Comparison of ENCODE assay signal across 18 cellular contexts in the genomic region with DNA sequence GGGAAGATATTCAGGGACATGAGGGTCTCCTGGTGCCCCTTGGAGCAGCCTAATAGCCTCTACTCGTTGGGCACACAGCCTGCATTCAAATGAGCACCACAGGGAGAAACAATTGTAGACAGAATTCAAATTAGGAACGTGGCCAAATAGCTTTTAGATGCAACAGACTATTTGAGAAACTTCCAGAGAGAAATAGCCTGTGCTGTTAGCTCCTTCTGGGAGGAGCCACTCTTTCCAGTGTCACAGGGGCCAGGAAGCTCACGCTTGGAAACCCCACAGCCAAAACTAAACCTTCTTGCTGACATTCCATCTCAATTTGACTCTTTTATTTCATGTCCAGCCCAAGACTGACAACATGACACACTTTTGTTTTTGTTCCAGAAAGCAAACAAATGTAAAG.
A peak's percentile ranks its signal among the peaks of the same experiment; 100 is the strongest.
DNase-seq lines count a peak whose midpoint lies in the region; ATAC-seq and TF ChIP-seq lines count a peak whose summit lies in the region.
"Had no signal": no experiment of that assay in that cellular context is flagged by ENCODE, and none has a peak within 500 bp of the region (broad histone marks: within the 10 kb centered on the region; RNA-seq: fewer than 3 reads in every experiment).

No MANE protein-coding gene starts in this region.

- DNase-seq in A673 (ENCODE audit: low spot score), result peak; percentile 48
- DNase-seq in SK-N-MC (ENCODE audit: low read depth, low spot score), result no peak
- DNase-seq in fibroblast of villous mesenchyme (ENCODE audit: low read depth), result peak; percentile 8
- DNase-seq in neural progenitor cell (ENCODE audit: low spot score), result no peak
- DNase-seq in posterior cingulate gyrus, result no peak
- DNase-seq in cortex of kidney (lab: John Stamatoyannopoulos, UW), result no peak
- no peak for DNase-seq in HuH-7.5 (ENCODE audit: low spot score)
- DNase-seq: activated B cell treated with CpG ODN at 0.5 μM for 24 hours; activated CD8-positive, alpha-beta memory T cell treated with anti-CD3 and anti-CD28 coated beads for 24 hours; activated naive CD8-positive, alpha-beta T cell treated with anti-CD3 and anti-CD28 coated beads, Interleukin-2, amount 10 ng/mL, durations not matched to agents 7 days and 5 days; central memory CD4-positive, alpha-beta T cell; NCI-H146; NCI-H2227 treated with DMSO at 0.1 percent for 48 hours; ovary had no signal

- TF ChIP-seq CTCF in A673 (conservative IDR thresholded peaks at IDR 0.05; ENCODE audit: low read depth, low read length) (no peak), fibroblast of villous mesenchyme (IDR thresholded peaks at IDR 0.05; ENCODE audit: insufficient read depth, low read depth, low read length) (no peak), neural progenitor cell (IDR thresholded peaks at IDR 0.05) (no peak)

- H3K9ac ChIP-seq in SK-N-MC (ENCODE audit: insufficient read length) (no peak overlapping the region), neural progenitor cell (no peak overlapping the region)

- peaks cover 40% of the 10 kb centered on the region for H3K4me1 ChIP-seq in A673 (ENCODE audit: insufficient read depth, low read length, poor library complexity, severe bottlenecking)
- H3K4me1 ChIP-seq in neural progenitor cell, result peaks cover 11% of the 10 kb centered on the region

- no peaks in the 10 kb centered on the region for H3K79me2 ChIP-seq in neural progenitor cell (ENCODE audit: low read depth)

- no peaks in the 10 kb centered on the region for H3K36me3 Mint-ChIP-seq in neural progenitor cell
- H3K36me3 Mint-ChIP-seq: activated naive CD8-positive, alpha-beta T cell treated with anti-CD3 and anti-CD28 coated beads, Interleukin-2, amount 10 ng/mL, durations not matched to agents 7 days and 5 days had no signal

- no peaks in the 10 kb centered on the region for H3K9me3 ChIP-seq in A673 (ENCODE audit: low read depth, low read length, poor library complexity, severe bottlenecking)
- no peaks in the 10 kb centered on the region for H3K9me3 ChIP-seq in SK-N-MC (ENCODE audit: low read depth, low read length)
- H3K9me3 ChIP-seq in neural progenitor cell (ENCODE audit: low read depth), result no peaks in the 10 kb centered on the region
- H3K9me3 ChIP-seq: ovary had no signal

- no peak for ATAC-seq in HG03095 (IDR thresholded peaks at IDR 0.05; ENCODE audit: unreplicated experiment)
- ATAC-seq: stimulated activated memory B cell treated with anti-CD40 and anti-IgM and Interleukin-4, amounts not matched to agents 10 μg/mL and 1 μg/mL and 100 μg/mL, for 72 hours had no signal

- intact Hi-C loops in A673 (cut with micrococcal nuclease; ENCODE audit: unreplicated experiment) (no loop called here), posterior cingulate gyrus (cut with DNase I) (no loop called here)

- no peaks in the 10 kb centered on the region for H3K27me3 ChIP-seq in A673 (replicated peaks; ENCODE audit: insufficient read depth, low read depth, low read length, poor library complexity)
- H3K27me3 ChIP-seq in neural progenitor cell, result no peaks in the 10 kb centered on the region
- H3K27me3 ChIP-seq: ovary had no signal

- no TSS peak for BruUV-seq in A673 (replicated peaks; lab: Mats Ljungman, UMichigan)

- no peaks in the 10 kb centered on the region for H3K27me3 Mint-ChIP-seq in neural progenitor cell (ENCODE audit: insufficient read depth, low read depth)
- H3K27me3 Mint-ChIP-seq: activated B cell treated with CpG ODN at 0.5 μM for 24 hours; activated naive CD8-positive, alpha-beta T cell treated with anti-CD3 and anti-CD28 coated beads, Interleukin-2, amount 10 ng/mL, durations not matched to agents 7 days and 5 days; stimulated activated memory B cell treated with anti-CD40 and anti-IgM and Interleukin-4, amounts not matched to agents 10 μg/mL and 1 μg/mL and 100 μg/mL, for 72 hours had no signal

- POLR2A ChIA-PET in A673 (lab: Charles Lee; ENCODE audit: low non-redundant PET), result no interaction called here

- H3K27ac ChIP-seq in A673 (ENCODE audit: low read depth, low read length, poor library complexity, severe bottlenecking) (peak overlapping the region; percentile 47), SK-N-MC (peak overlapping the region; percentile 69), neural progenitor cell (no peak overlapping the region)
- H3K27ac ChIP-seq: ovary had no signal

- H3K4me1 Mint-ChIP-seq in neural progenitor cell, result peaks cover 20% of the 10 kb centered on the region

- CTCF ChIA-PET in A673 (lab: Charles Lee), result interaction anchor here (0.7 kb wide), 1 partner anchor 518 kb away, joined by 3 read pairs; no protein-coding TSS in a partner anchor

- no peaks in the 10 kb centered on the region for H4K20me1 ChIP-seq in neural progenitor cell (ENCODE audit: low read depth)

- H3K27ac Mint-ChIP-seq in neural progenitor cell, result peak overlapping the region; percentile 57
- H3K27ac Mint-ChIP-seq: activated B cell treated with CpG ODN at 0.5 μM for 24 hours; activated naive CD8-positive, alpha-beta T cell treated with anti-CD3 and anti-CD28 coated beads, Interleukin-2, amount 10 ng/mL, durations not matched to agents 7 days and 5 days; activated T-helper 1 cell treated with anti-CD3 and anti-CD28 coated beads, Interleukin-12 subunit alpha, Interleukin-12 subunit beta, Interleukin-2, Interleukin-4 antibody, amounts not matched to agents 30 ng/mL and 10 ng/mL and 1 ng/mL, durations not matched to agents 14 hours and 24 hours and 36 hours; stimulated activated memory B cell treated with anti-CD40 and anti-IgM and Interleukin-4, amounts not matched to agents 10 μg/mL and 1 μg/mL and 100 μg/mL, for 72 hours; T-helper 1 cell treated with Interleukin-12 subunit alpha and Interleukin-12 subunit beta and Interleukin-4 antibody, amounts not matched to agents 30 μg/mL and 1 μg/mL, for 36 hours had no signal

- H3K4me3 ChIP-seq in A673 (ENCODE audit: low read depth, low read length, poor library complexity, severe bottlenecking) (no peak overlapping the region), SK-N-MC (peak overlapping the region; percentile 58), fibroblast of villous mesenchyme (ENCODE audit: low read depth, low read length) (no peak overlapping the region), neural progenitor cell (no peak overlapping the region)
- H3K4me3 ChIP-seq: ovary had no signal

- no peaks in the 10 kb centered on the region for H3K9me3 Mint-ChIP-seq in neural progenitor cell
- H3K9me3 Mint-ChIP-seq: activated B cell treated with CpG ODN at 0.5 μM for 24 hours; activated T-helper 1 cell treated with anti-CD3 and anti-CD28 coated beads, Interleukin-12 subunit alpha, Interleukin-12 subunit beta, Interleukin-2, Interleukin-4 antibody, amounts not matched to agents 30 ng/mL and 10 ng/mL and 1 ng/mL, durations not matched to agents 14 hours and 24 hours and 36 hours; stimulated activated memory B cell treated with anti-CD40 and anti-IgM and Interleukin-4, amounts not matched to agents 10 μg/mL and 1 μg/mL and 100 μg/mL, for 72 hours; T-helper 1 cell treated with Interleukin-12 subunit alpha and Interleukin-12 subunit beta and Interleukin-4 antibody, amounts not matched to agents 30 μg/mL and 1 μg/mL, for 36 hours had no signal

- no peak overlapping the region for H2AFZ ChIP-seq in neural progenitor cell (replicated peaks)

- H3K4me2 ChIP-seq in neural progenitor cell, result no peak overlapping the region

- no peak overlapping the region for H3K4me3 Mint-ChIP-seq in neural progenitor cell
- H3K4me3 Mint-ChIP-seq: activated B cell treated with CpG ODN at 0.5 μM for 24 hours; activated naive CD8-positive, alpha-beta T cell treated with anti-CD3 and anti-CD28 coated beads, Interleukin-2, amount 10 ng/mL, durations not matched to agents 7 days and 5 days; activated T-helper 1 cell treated with anti-CD3 and anti-CD28 coated beads, Interleukin-12 subunit alpha, Interleukin-12 subunit beta, Interleukin-2, Interleukin-4 antibody, amounts not matched to agents 30 ng/mL and 10 ng/mL and 1 ng/mL, durations not matched to agents 14 hours and 24 hours and 36 hours; stimulated activated memory B cell treated with anti-CD40 and anti-IgM and Interleukin-4, amounts not matched to agents 10 μg/mL and 1 μg/mL and 100 μg/mL, for 72 hours; T-helper 1 cell treated with Interleukin-12 subunit alpha and Interleukin-12 subunit beta and Interleukin-4 antibody, amounts not matched to agents 30 μg/mL and 1 μg/mL, for 36 hours had no signal

- H3K36me3 ChIP-seq in A673 (ENCODE audit: insufficient read depth, low read length, poor library complexity, severe bottlenecking) (no peaks in the 10 kb centered on the region), SK-N-MC (ENCODE audit: insufficient read depth, low read length) (no peaks in the 10 kb centered on the region), neural progenitor cell (no peaks in the 10 kb centered on the region)
- H3K36me3 ChIP-seq: ovary had no signal

- no peaks in the 10 kb centered on the region for H3F3A ChIP-seq in neural progenitor cell (ENCODE audit: low read depth)

Comparison
In these comparisons a context has a peak if more than half of its experiments do, and no peak if none do; other contexts are left out.
1. DNase-seq: peak in A673 (single experiment) and fibroblast of villous mesenchyme (single experiment); none in SK-N-MC (single experiment), neural progenitor cell (single experiment), posterior cingulate gyrus (0 of 10), cortex of kidney (single experiment) and HuH-7.5 (single experiment).